Comparison of ENCODE assay signal across 1 cellular context in the genomic region with DNA sequence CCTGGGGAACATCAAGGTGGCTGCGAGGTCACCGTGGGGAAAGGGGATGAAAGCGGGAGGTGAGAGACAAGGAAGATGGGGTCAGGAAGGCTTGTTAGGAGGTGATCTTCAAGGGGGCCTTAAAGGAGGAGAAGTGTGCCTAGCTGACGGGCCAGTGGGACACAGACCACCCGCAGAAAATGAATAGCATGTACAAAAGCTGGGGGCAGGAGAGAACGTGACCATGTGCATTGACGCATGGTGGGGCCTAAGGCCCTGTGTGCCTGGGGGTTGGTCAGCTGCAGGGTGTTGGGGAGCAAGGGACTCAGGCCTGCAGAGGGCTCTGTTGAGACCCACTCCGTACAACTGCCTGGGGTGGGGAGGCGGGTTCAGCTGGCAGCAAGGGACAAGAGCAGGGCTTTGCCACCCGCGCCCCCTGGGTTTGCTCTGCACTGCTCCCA.
A peak's percentile ranks its signal among the peaks of the same experiment; 100 is the strongest.
TF ChIP-seq lines count a peak whose summit lies in the region.

No MANE protein-coding gene starts in this region.

TF ChIP-seq in GM12878, 131 proteins besides CTCF, POLR2A, EP300 and RAD21:
- no peak for TF ChIP-seq SIX5 (IDR thresholded peaks at IDR 0.05; ENCODE audit: low read depth, low read length, severe bottlenecking)
- TF ChIP-seq IRF4 (IDR thresholded peaks at IDR 0.05; ENCODE audit: low read depth, low read length), result peak; percentile 59; the same call in 1 of the 2 replicates
- peak; percentile 62; the same call in 1 of the 2 replicates for TF ChIP-seq SMC3 (IDR thresholded peaks at IDR 0.05; ENCODE audit: borderline replicate concordance, low read length)
- peak; percentile 46 for TF ChIP-seq NBN (IDR thresholded peaks at IDR 0.05)
- TF ChIP-seq HDGF (IDR thresholded peaks at IDR 0.05), result peak; percentile 67
- TF ChIP-seq MTA2 (IDR thresholded peaks at IDR 0.05; ENCODE audit: low read depth), result no peak
- 0 out of 2 replicates have a peak, but pooled peaks have one; percentile 20 for TF ChIP-seq RB1 (IDR thresholded peaks at IDR 0.05; ENCODE audit: borderline replicate concordance)
- TF ChIP-seq, protein P1, sequence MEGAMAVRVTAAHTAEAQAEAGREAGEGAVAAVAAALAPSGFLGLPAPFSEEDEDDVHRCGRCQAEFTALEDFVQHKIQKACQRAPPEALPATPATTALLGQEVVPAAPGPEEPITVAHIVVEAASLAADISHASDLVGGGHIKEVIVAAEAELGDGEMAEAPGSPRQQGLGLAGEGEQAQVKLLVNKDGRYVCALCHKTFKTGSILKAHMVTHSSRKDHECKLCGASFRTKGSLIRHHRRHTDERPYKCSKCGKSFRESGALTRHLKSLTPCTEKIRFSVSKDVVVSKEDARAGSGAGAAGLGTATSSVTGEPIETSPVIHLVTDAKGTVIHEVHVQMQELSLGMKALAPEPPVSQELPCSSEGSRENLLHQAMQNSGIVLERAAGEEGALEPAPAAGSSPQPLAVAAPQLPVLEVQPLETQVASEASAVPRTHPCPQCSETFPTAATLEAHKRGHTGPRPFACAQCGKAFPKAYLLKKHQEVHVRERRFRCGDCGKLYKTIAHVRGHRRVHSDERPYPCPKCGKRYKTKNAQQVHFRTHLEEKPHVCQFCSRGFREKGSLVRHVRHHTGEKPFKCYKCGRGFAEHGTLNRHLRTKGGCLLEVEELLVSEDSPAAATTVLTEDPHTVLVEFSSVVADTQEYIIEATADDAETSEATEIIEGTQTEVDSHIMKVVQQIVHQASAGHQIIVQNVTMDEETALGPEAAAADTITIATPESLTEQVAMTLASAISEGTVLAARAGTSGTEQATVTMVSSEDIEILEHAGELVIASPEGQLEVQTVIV (IDR thresholded peaks at IDR 0.05; ENCODE audit: borderline replicate concordance, partially characterized antibody), result no peak
- peak; percentile 68; the same call in 1 of the 2 replicates for TF ChIP-seq SMARCA5 (IDR thresholded peaks at IDR 0.05)
- 0 out of 2 replicates have a peak, but pooled peaks have one; percentile 41 for TF ChIP-seq CHD2 (IDR thresholded peaks at IDR 0.05; ENCODE audit: borderline replicate concordance, low read depth, low read length)
- TF ChIP-seq, protein P2, sequence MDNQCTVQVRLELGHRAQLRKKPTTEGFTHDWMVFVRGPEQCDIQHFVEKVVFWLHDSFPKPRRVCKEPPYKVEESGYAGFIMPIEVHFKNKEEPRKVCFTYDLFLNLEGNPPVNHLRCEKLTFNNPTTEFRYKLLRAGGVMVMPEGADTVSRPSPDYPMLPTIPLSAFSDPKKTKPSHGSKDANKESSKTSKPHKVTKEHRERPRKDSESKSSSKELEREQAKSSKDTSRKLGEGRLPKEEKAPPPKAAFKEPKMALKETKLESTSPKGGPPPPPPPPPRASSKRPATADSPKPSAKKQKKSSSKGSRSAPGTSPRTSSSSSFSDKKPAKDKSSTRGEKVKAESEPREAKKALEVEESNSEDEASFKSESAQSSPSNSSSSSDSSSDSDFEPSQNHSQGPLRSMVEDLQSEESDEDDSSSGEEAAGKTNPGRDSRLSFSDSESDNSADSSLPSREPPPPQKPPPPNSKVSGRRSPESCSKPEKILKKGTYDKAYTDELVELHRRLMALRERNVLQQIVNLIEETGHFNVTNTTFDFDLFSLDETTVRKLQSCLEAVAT (IDR thresholded peaks at IDR 0.05), result peak; percentile 60; the same call in 1 of the 2 replicates
- TF ChIP-seq YY1 (IDR thresholded peaks at IDR 0.05; ENCODE audit: low read depth, low read length), result peak; percentile 71; the same call in 1 of the 2 replicates
- TF ChIP-seq, protein P3, sequence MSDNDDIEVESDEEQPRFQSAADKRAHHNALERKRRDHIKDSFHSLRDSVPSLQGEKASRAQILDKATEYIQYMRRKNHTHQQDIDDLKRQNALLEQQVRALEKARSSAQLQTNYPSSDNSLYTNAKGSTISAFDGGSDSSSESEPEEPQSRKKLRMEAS (IDR thresholded peaks at IDR 0.05; ENCODE audit: low read depth, low read length), result peak; percentile 43; the same call in 1 of the 2 replicates
- peak; percentile 38 for TF ChIP-seq NR2F1 (conservative IDR thresholded peaks at IDR 0.05)
- TF ChIP-seq POLR2AphosphoS5 (IDR thresholded peaks at IDR 0.05; ENCODE audit: low read length), result peak; percentile 66
- peak; percentile 65 for TF ChIP-seq MYC (IDR thresholded peaks at IDR 0.05; ENCODE audit: insufficient read depth, insufficient read length, insufficient replicate concordance, low read length, severe bottlenecking)
- TF ChIP-seq, protein P4, sequence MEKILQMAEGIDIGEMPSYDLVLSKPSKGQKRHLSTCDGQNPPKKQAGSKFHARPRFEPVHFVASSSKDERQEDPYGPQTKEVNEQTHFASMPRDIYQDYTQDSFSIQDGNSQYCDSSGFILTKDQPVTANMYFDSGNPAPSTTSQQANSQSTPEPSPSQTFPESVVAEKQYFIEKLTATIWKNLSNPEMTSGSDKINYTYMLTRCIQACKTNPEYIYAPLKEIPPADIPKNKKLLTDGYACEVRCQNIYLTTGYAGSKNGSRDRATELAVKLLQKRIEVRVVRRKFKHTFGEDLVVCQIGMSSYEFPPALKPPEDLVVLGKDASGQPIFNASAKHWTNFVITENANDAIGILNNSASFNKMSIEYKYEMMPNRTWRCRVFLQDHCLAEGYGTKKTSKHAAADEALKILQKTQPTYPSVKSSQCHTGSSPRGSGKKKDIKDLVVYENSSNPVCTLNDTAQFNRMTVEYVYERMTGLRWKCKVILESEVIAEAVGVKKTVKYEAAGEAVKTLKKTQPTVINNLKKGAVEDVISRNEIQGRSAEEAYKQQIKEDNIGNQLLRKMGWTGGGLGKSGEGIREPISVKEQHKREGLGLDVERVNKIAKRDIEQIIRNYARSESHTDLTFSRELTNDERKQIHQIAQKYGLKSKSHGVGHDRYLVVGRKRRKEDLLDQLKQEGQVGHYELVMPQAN (conservative IDR thresholded peaks at IDR 0.05), result peak; percentile 45; the same call in 1 of the 2 replicates
- TF ChIP-seq, protein P5, sequence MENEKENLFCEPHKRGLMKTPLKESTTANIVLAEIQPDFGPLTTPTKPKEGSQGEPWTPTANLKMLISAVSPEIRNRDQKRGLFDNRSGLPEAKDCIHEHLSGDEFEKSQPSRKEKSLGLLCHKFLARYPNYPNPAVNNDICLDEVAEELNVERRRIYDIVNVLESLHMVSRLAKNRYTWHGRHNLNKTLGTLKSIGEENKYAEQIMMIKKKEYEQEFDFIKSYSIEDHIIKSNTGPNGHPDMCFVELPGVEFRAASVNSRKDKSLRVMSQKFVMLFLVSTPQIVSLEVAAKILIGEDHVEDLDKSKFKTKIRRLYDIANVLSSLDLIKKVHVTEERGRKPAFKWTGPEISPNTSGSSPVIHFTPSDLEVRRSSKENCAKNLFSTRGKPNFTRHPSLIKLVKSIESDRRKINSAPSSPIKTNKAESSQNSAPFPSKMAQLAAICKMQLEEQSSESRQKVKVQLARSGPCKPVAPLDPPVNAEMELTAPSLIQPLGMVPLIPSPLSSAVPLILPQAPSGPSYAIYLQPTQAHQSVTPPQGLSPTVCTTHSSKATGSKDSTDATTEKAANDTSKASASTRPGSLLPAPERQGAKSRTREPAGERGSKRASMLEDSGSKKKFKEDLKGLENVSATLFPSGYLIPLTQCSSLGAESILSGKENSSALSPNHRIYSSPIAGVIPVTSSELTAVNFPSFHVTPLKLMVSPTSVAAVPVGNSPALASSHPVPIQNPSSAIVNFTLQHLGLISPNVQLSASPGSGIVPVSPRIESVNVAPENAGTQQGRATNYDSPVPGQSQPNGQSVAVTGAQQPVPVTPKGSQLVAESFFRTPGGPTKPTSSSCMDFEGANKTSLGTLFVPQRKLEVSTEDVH (IDR thresholded peaks at IDR 0.05; ENCODE audit: low read depth, partially characterized antibody), result no peak
- TF ChIP-seq, protein P6, sequence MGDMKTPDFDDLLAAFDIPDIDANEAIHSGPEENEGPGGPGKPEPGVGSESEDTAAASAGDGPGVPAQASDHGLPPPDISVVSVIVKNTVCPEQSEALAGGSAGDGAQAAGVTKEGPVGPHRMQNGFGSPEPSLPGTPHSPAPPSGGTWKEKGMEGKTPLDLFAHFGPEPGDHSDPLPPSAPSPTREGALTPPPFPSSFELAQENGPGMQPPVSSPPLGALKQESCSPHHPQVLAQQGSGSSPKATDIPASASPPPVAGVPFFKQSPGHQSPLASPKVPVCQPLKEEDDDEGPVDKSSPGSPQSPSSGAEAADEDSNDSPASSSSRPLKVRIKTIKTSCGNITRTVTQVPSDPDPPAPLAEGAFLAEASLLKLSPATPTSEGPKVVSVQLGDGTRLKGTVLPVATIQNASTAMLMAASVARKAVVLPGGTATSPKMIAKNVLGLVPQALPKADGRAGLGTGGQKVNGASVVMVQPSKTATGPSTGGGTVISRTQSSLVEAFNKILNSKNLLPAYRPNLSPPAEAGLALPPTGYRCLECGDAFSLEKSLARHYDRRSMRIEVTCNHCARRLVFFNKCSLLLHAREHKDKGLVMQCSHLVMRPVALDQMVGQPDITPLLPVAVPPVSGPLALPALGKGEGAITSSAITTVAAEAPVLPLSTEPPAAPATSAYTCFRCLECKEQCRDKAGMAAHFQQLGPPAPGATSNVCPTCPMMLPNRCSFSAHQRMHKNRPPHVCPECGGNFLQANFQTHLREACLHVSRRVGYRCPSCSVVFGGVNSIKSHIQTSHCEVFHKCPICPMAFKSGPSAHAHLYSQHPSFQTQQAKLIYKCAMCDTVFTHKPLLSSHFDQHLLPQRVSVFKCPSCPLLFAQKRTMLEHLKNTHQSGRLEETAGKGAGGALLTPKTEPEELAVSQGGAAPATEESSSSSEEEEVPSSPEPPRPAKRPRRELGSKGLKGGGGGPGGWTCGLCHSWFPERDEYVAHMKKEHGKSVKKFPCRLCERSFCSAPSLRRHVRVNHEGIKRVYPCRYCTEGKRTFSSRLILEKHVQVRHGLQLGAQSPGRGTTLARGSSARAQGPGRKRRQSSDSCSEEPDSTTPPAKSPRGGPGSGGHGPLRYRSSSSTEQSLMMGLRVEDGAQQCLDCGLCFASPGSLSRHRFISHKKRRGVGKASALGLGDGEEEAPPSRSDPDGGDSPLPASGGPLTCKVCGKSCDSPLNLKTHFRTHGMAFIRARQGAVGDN (IDR thresholded peaks at IDR 0.05), result peak; percentile 91
- TF ChIP-seq LARP7 (IDR thresholded peaks at IDR 0.05), result peak; percentile 77
- no peak for TF ChIP-seq CBX5 (IDR thresholded peaks at IDR 0.05; ENCODE audit: low read depth)
- TF ChIP-seq, protein P7, sequence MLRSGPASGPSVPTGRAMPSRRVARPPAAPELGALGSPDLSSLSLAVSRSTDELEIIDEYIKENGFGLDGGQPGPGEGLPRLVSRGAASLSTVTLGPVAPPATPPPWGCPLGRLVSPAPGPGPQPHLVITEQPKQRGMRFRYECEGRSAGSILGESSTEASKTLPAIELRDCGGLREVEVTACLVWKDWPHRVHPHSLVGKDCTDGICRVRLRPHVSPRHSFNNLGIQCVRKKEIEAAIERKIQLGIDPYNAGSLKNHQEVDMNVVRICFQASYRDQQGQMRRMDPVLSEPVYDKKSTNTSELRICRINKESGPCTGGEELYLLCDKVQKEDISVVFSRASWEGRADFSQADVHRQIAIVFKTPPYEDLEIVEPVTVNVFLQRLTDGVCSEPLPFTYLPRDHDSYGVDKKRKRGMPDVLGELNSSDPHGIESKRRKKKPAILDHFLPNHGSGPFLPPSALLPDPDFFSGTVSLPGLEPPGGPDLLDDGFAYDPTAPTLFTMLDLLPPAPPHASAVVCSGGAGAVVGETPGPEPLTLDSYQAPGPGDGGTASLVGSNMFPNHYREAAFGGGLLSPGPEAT (IDR thresholded peaks at IDR 0.05; ENCODE audit: low read depth), result no peak
- peak; percentile 80; the same call in 1 of the 3 replicates for TF ChIP-seq POU2F2 (IDR thresholded peaks at IDR 0.05; ENCODE audit: borderline replicate concordance, low read depth, low read length)
- TF ChIP-seq, protein P8, sequence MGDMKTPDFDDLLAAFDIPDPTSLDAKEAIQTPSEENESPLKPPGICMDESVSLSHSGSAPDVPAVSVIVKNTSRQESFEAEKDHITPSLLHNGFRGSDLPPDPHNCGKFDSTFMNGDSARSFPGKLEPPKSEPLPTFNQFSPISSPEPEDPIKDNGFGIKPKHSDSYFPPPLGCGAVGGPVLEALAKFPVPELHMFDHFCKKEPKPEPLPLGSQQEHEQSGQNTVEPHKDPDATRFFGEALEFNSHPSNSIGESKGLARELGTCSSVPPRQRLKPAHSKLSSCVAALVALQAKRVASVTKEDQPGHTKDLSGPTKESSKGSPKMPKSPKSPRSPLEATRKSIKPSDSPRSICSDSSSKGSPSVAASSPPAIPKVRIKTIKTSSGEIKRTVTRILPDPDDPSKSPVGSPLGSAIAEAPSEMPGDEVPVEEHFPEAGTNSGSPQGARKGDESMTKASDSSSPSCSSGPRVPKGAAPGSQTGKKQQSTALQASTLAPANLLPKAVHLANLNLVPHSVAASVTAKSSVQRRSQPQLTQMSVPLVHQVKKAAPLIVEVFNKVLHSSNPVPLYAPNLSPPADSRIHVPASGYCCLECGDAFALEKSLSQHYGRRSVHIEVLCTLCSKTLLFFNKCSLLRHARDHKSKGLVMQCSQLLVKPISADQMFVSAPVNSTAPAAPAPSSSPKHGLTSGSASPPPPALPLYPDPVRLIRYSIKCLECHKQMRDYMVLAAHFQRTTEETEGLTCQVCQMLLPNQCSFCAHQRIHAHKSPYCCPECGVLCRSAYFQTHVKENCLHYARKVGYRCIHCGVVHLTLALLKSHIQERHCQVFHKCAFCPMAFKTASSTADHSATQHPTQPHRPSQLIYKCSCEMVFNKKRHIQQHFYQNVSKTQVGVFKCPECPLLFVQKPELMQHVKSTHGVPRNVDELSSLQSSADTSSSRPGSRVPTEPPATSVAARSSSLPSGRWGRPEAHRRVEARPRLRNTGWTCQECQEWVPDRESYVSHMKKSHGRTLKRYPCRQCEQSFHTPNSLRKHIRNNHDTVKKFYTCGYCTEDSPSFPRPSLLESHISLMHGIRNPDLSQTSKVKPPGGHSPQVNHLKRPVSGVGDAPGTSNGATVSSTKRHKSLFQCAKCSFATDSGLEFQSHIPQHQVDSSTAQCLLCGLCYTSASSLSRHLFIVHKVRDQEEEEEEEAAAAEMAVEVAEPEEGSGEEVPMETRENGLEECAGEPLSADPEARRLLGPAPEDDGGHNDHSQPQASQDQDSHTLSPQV (IDR thresholded peaks at IDR 0.05), result peak; percentile 54; the same call in 1 of the 2 replicates
- no peak for TF ChIP-seq RELA (IDR thresholded peaks at IDR 0.05; ENCODE audit: borderline replicate concordance, partially characterized antibody)
- TF ChIP-seq BHLHE40 (IDR thresholded peaks at IDR 0.05; ENCODE audit: borderline replicate concordance in 1 of 2, low read depth in 2 of 2, low read length in 1 of 2), result peak; percentile 92 to 95
- TF ChIP-seq TCF12 (IDR thresholded peaks at IDR 0.05; ENCODE audit: low read depth, low read length), result peak; percentile 79
- peak; percentile 15 to 22; a peak in 3 of 4 replicates for TF ChIP-seq IKZF2 (IDR thresholded peaks at IDR 0.05)
- 0 out of 2 replicates have a peak, but pooled peaks have one; percentile 27 for TF ChIP-seq TCF3 (IDR thresholded peaks at IDR 0.05; ENCODE audit: borderline replicate concordance, insufficient read depth, low read depth, low read length)
- peak in 1 of 2 experiments; percentile 57; a peak in 2 of 4 replicates for TF ChIP-seq ETV6 (conservative IDR thresholded peaks at IDR 0.05 in 1 of 2, IDR thresholded peaks at IDR 0.05 in 1 of 2; ENCODE audit: borderline replicate concordance in 1 of 2, low read depth in 1 of 2)
- peak; percentile 27 for TF ChIP-seq GATAD2B (conservative IDR thresholded peaks at IDR 0.05; ENCODE audit: low read depth)
- peak; percentile 33; the same call in 1 of the 2 replicates for TF ChIP-seq CREM (IDR thresholded peaks at IDR 0.05; ENCODE audit: low read depth)
- TF ChIP-seq JUND (IDR thresholded peaks at IDR 0.05; ENCODE audit: low read depth, low read length), result no peak
- TF ChIP-seq PAX5 (IDR thresholded peaks at IDR 0.05; ENCODE audit: borderline replicate concordance, low read depth, low read length), result peak; percentile 68; the same call in 1 of the 2 replicates
- peak; percentile 51; the same call in 1 of the 2 replicates for TF ChIP-seq BCL11A (IDR thresholded peaks at IDR 0.05; ENCODE audit: low read depth, low read length)
